In the genomic region with DNA sequence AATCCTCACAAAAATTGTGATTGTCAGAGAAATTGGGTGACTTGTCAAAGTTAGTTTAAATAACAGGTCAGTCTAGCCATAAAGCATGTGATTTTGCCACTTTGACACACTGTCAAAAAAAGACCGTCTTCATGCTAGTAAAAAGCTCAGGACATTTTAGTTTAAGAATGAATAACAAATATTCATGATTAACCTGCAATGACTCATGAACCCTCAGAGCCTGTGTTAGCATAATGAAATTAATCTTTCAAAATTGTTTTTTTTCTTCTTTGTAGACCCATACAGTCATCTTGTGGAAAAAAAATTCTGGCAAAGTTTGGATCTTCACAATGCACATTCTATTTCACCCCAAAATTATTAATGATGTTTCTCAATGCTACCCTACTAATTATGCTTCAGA, we compare ENCODE assay signal across 21 cellular contexts.
A peak's percentile ranks its signal among the peaks of the same experiment; 100 is the strongest.
DNase-seq lines count a peak whose midpoint lies in the region; ATAC-seq, FAIRE-seq and TF ChIP-seq lines count a peak whose summit lies in the region.
"Had no signal": no experiment of that assay in that cellular context is flagged by ENCODE, and none has a peak within 500 bp of the region (broad histone marks: within the 10 kb centered on the region; RNA-seq: fewer than 3 reads in every experiment).

No MANE protein-coding gene starts in this region.

- no peak overlapping the region for H3K56ac ChIP-seq in H9 (ENCODE audit: insufficient read length, low read depth, low read length)

- H2AFZ ChIP-seq in SK-N-SH (ENCODE audit: low read depth) (no peak overlapping the region), PC-9 (0 out of 2 replicates have a peak overlapping the region, but pooled peaks have one; percentile 27), neuronal stem cell (ENCODE audit: low read length) (no peak overlapping the region), H9 (ENCODE audit: low read length) (no peak overlapping the region)

- no peaks in the 10 kb centered on the region for H3K4me1 ChIP-seq in SK-N-SH (ENCODE audit: control insufficient read depth in 1 of 2, insufficient read depth in 2 of 2, low read depth in 1 of 2, low read length in 1 of 2)
- no peaks in the 10 kb centered on the region for H3K4me1 ChIP-seq in PC-9 (replicated peaks; ENCODE audit: insufficient read depth)
- H3K4me1 ChIP-seq in foreskin keratinocyte, result no peaks in the 10 kb centered on the region
- H3K4me1 ChIP-seq in neuronal stem cell (ENCODE audit: control insufficient read depth in 2 of 2, insufficient read depth in 1 of 2, low read depth in 1 of 2, low read length in 2 of 2), result no peaks in the 10 kb centered on the region
- H3K4me1 ChIP-seq in H9 (ENCODE audit: insufficient read depth, low read length), result no peaks in the 10 kb centered on the region
- H3K4me1 ChIP-seq: BLaER1, Caco-2 had no signal

- H2BK5ac ChIP-seq in neuronal stem cell (ENCODE audit: low read length), result no peak overlapping the region
- no peak overlapping the region for H2BK5ac ChIP-seq in H9 (ENCODE audit: insufficient read length, low read length)

- no peak for FAIRE-seq in bronchial epithelial cell (lab: Jason Lieb, UNC)
- FAIRE-seq: GM12892, H54 had no signal

- H3F3A ChIP-seq in SK-N-SH (replicated peaks; ENCODE audit: insufficient read depth), result no peaks in the 10 kb centered on the region
- no peaks in the 10 kb centered on the region for H3F3A ChIP-seq in PC-9 (ENCODE audit: insufficient read depth, low read depth)

- no peaks in the 10 kb centered on the region for H3K23me2 ChIP-seq in H9 (ENCODE audit: insufficient read length, low read depth, low read length, poor library complexity, severe bottlenecking)

- H2BK12ac ChIP-seq in neuronal stem cell (ENCODE audit: low read length) (no peak overlapping the region), H9 (ENCODE audit: insufficient read length, low read depth, low read length) (no peak overlapping the region)

- H3K79me1 ChIP-seq in neuronal stem cell (ENCODE audit: low read depth, low read length), result no peaks in the 10 kb centered on the region
- H3K79me1 ChIP-seq in H9 (ENCODE audit: insufficient read depth, low read depth, low read length, poor library complexity, severe bottlenecking), result no peaks in the 10 kb centered on the region

- H3K27ac Mint-ChIP-seq in H9, result no peak overlapping the region
- H3K27ac Mint-ChIP-seq: B cell; CD4-positive, CD25-positive, alpha-beta regulatory T cell; CD8-positive, alpha-beta T cell had no signal

- H4K20me1 ChIP-seq in SK-N-SH (ENCODE audit: insufficient read depth) (no peaks in the 10 kb centered on the region), PC-9 (ENCODE audit: insufficient read depth) (no peaks in the 10 kb centered on the region), H9 (ENCODE audit: control insufficient read depth, insufficient read depth, insufficient read length) (no peaks in the 10 kb centered on the region)
- H4K20me1 ChIP-seq: BLaER1 had no signal

- WGBS in SK-N-SH (ENCODE audit: low lambda C conversion rate), result 35% methylated on average over 1 of the region's 1 CpG
- WGBS in neuronal stem cell (ENCODE audit: extremely low coverage in 2 of 2, insufficient read length in 2 of 2, insufficient replicate concordance in 1 of 2), 2 donors, result no CpG with 5 or more reads among the region's 1 CpG
- no CpG with 5 or more reads among the region's 1 CpG for WGBS in H9 (ENCODE audit: extremely low coverage, insufficient read length, low lambda C conversion rate)

- H2BK20ac ChIP-seq in H9 (ENCODE audit: low read depth, low read length, poor library complexity, severe bottlenecking), result no peak overlapping the region

- H3K14ac ChIP-seq in neuronal stem cell (ENCODE audit: low read length), result no peak overlapping the region
- H3K14ac ChIP-seq in H9 (ENCODE audit: insufficient read depth, low read length), result no peak overlapping the region

- H3K4me3 ChIP-seq in SK-N-SH (ENCODE audit: low read depth in 2 of 2, low read length in 1 of 2) (no peak overlapping the region), PC-9 (no peak overlapping the region), bronchial epithelial cell (ENCODE audit: low read depth, low read length) (no peak overlapping the region), neuronal stem cell (ENCODE audit: low read length in 2 of 2) (no peak overlapping the region)
- H3K4me3 ChIP-seq: BLaER1 had no signal

- TF ChIP-seq CTCF in SK-N-SH (IDR thresholded peaks at IDR 0.05), result no peak
- TF ChIP-seq CTCF in PC-9 (conservative IDR thresholded peaks at IDR 0.05), result no peak
- TF ChIP-seq CTCF in bronchial epithelial cell (IDR thresholded peaks at IDR 0.05; ENCODE audit: insufficient read depth, low read length, severe bottlenecking), result no peak
- TF ChIP-seq CTCF in foreskin keratinocyte (conservative IDR thresholded peaks at IDR 0.05), result no peak
- TF ChIP-seq CTCF in H9 (conservative IDR thresholded peaks at IDR 0.05), result no peak

- no peaks in the 10 kb centered on the region for H3K79me2 ChIP-seq in SK-N-SH (ENCODE audit: insufficient read depth)
- H3K79me2 ChIP-seq in PC-9 (ENCODE audit: low read depth), result no peaks in the 10 kb centered on the region
- H3K79me2 ChIP-seq in H9 (ENCODE audit: insufficient read depth, low read length), result no peaks in the 10 kb centered on the region

- H3K27me3 ChIP-seq in SK-N-SH (ENCODE audit: insufficient read depth) (no peaks in the 10 kb centered on the region), PC-9 (ENCODE audit: insufficient read depth, low read depth) (no peaks in the 10 kb centered on the region), bronchial epithelial cell (ENCODE audit: control insufficient read depth, insufficient read depth, low read length) (no peaks in the 10 kb centered on the region), foreskin keratinocyte (no peaks in the 10 kb centered on the region), neuronal stem cell (ENCODE audit: control insufficient read depth in 3 of 3, insufficient read depth in 3 of 3, low read depth in 1 of 3, low read length in 3 of 3) (no peaks in the 10 kb centered on the region), H9 (ENCODE audit: insufficient read depth, low read length) (no peaks in the 10 kb centered on the region)
- H3K27me3 ChIP-seq: BLaER1 had no signal

- no peak for DNase-seq in SK-N-SH
- no peak for DNase-seq in PC-9
- peak; percentile 58 for DNase-seq in bronchial epithelial cell (ENCODE audit: low read depth)
- peak in 1 of 2 donors; percentile 29 for DNase-seq in foreskin keratinocyte
- DNase-seq in cerebellar nuclear complex (lab: John Stamatoyannopoulos, UW), result no peak
- DNase-seq in neuronal stem cell (ENCODE audit: low spot score), result no peak
- DNase-seq in H9, result no peak
- DNase-seq: Caco-2; CD4-positive, CD25-positive, alpha-beta regulatory T cell; CD8-positive, alpha-beta T cell; DMS153; DND-41; GOT3 had no signal

- no peaks in the 10 kb centered on the region for H3K27me3 Mint-ChIP-seq in H9 (ENCODE audit: low read depth)
- H3K27me3 Mint-ChIP-seq: B cell; CD4-positive, CD25-positive, alpha-beta regulatory T cell had no signal

- H3K9me2 ChIP-seq in SK-N-SH (no peaks in the 10 kb centered on the region), PC-9 (ENCODE audit: insufficient read depth) (no peaks in the 10 kb centered on the region; the same call in 1 of the 2 replicates)

- H3K9me3 ChIP-seq in SK-N-SH (no peaks in the 10 kb centered on the region), PC-9 (ENCODE audit: insufficient read depth, low read depth) (no peaks in the 10 kb centered on the region), neuronal stem cell (replicated peaks in 1 of 2; ENCODE audit: control insufficient read depth in 2 of 2, insufficient read depth in 1 of 2, low read depth in 1 of 2, low read length in 2 of 2) (no peaks in the 10 kb centered on the region), H9 (ENCODE audit: control insufficient read depth, low read depth, low read length) (no peaks in the 10 kb centered on the region)
- H3K9me3 ChIP-seq: BLaER1, Caco-2 had no signal

- peaks cover 0 to 12% (median 6%) of the 10 kb centered on the region in 3 experiments; a peak in 3 of 7 replicates for H3K36me3 Mint-ChIP-seq in H9 (ENCODE audit: insufficient read depth in 1 of 3, low read depth in 3 of 3)
- H3K36me3 Mint-ChIP-seq: CD4-positive, CD25-positive, alpha-beta regulatory T cell; CD8-positive, alpha-beta T cell had no signal

- POLR2A ChIA-PET in SK-N-SH (lab: Yijun Ruan, JAX), result no interaction called here
- POLR2A ChIA-PET in PC-9 (lab: Charles Lee; ENCODE audit: unreplicated experiment), result no interaction called here

- H4K91ac ChIP-seq in neuronal stem cell (ENCODE audit: low read depth, low read length, poor library complexity) (no peak overlapping the region), H9 (ENCODE audit: insufficient read length, low read depth, low read length) (no peak overlapping the region)

- H3K4me2 ChIP-seq in SK-N-SH (no peak overlapping the region), PC-9 (no peak overlapping the region), neuronal stem cell (ENCODE audit: insufficient read depth, low read length, poor library complexity, severe bottlenecking) (no peak overlapping the region), H9 (ENCODE audit: insufficient read depth, insufficient read length, low read length) (no peak overlapping the region)
- H3K4me2 ChIP-seq: BLaER1 had no signal

- no TSS peak for BruUV-seq in PC-9 (replicated peaks; lab: Mats Ljungman, UMichigan)

- ATAC-seq in SK-N-SH treated with all-trans-retinoic acid at 6 μM for 48 hours, result no peak
- ATAC-seq in foreskin keratinocyte, result peak; percentile 36
- ATAC-seq: CD8-positive, alpha-beta T cell; HCT116 had no signal

- no peak overlapping the region for H3K18ac ChIP-seq in neuronal stem cell (ENCODE audit: low read length)
- H3K18ac ChIP-seq in H9 (ENCODE audit: insufficient read length, low read depth, low read length), result no peak overlapping the region

- peaks cover 2 to 6% of the 10 kb centered on the region in 2 experiments; a peak in 2 of 4 replicates for H3K4me1 Mint-ChIP-seq in H9
- H3K4me1 Mint-ChIP-seq: B cell; CD4-positive, CD25-positive, alpha-beta regulatory T cell had no signal

- peaks cover 0 to 3% of the 10 kb centered on the region in 2 experiments; a peak in 2 of 5 replicates for H3K9me3 Mint-ChIP-seq in H9

- H3K4ac ChIP-seq in neuronal stem cell (ENCODE audit: low read length) (no peak overlapping the region), H9 (ENCODE audit: low read depth, low read length) (no peak overlapping the region)

- no peak overlapping the region for H3K27ac ChIP-seq in SK-N-SH (ENCODE audit: low read depth in 2 of 2, low read length in 1 of 2)
- H3K27ac ChIP-seq in PC-9, result no peak overlapping the region
- no peak overlapping the region for H3K27ac ChIP-seq in foreskin keratinocyte
- no peak overlapping the region for H3K27ac ChIP-seq in neuronal stem cell (replicated peaks; ENCODE audit: low read length)
- no peak overlapping the region for H3K27ac ChIP-seq in H9 (ENCODE audit: insufficient read length, low read depth, low read length)
- H3K27ac ChIP-seq: 22Rv1, BLaER1, C4-2B had no signal

- CTCF ChIA-PET in SK-N-SH (lab: Yijun Ruan, JAX) (interaction anchor here (1.2 kb wide), 1 partner anchor 17 kb away, joined by 3 read pairs; no protein-coding TSS in a partner anchor), PC-9 (lab: Charles Lee) (no interaction called here)

- H2BK120ac ChIP-seq in neuronal stem cell (ENCODE audit: low read depth, low read length), result no peak overlapping the region
- no peak overlapping the region for H2BK120ac ChIP-seq in H9 (ENCODE audit: low read depth, low read length, poor library complexity, severe bottlenecking)

- TF ChIP-seq EP300 in SK-N-SH (IDR thresholded peaks at IDR 0.05; ENCODE audit: borderline replicate concordance in 1 of 2, low read depth in 1 of 2, low read length in 1 of 2), result no peak

- H3K9ac ChIP-seq in SK-N-SH, result no peak overlapping the region
- no peak overlapping the region for H3K9ac ChIP-seq in neuronal stem cell (ENCODE audit: low read depth, low read length, poor library complexity)
- no peak overlapping the region for H3K9ac ChIP-seq in H9 (ENCODE audit: extremely low read depth, insufficient read length, low read length)
- H3K9ac ChIP-seq: BLaER1 had no signal

- no peak for TF ChIP-seq RAD21 in SK-N-SH (IDR thresholded peaks at IDR 0.05; ENCODE audit: low read length)

- no peak overlapping the region for H2BK15ac ChIP-seq in neuronal stem cell (ENCODE audit: low read length)
- no peak overlapping the region for H2BK15ac ChIP-seq in H9 (ENCODE audit: low read depth, low read length)

- H2AK5ac ChIP-seq in neuronal stem cell (ENCODE audit: low read depth, low read length) (no peak overlapping the region), H9 (ENCODE audit: insufficient read length, low read length) (no peak overlapping the region)

- no peak overlapping the region for H3T11ph ChIP-seq in H9 (ENCODE audit: low read length)

- no peaks in the 10 kb centered on the region for H3K36me3 ChIP-seq in SK-N-SH (replicated peaks in 1 of 2; ENCODE audit: control insufficient read depth in 1 of 2, insufficient read depth in 2 of 2, low read length in 1 of 2)
- H3K36me3 ChIP-seq in PC-9 (ENCODE audit: low read depth), result no peaks in the 10 kb centered on the region
- no peaks in the 10 kb centered on the region for H3K36me3 ChIP-seq in bronchial epithelial cell (ENCODE audit: control insufficient read depth, insufficient read depth, low read length)
- H3K36me3 ChIP-seq in neuronal stem cell (replicated peaks in 1 of 2; ENCODE audit: control insufficient read depth in 2 of 2, insufficient read depth in 2 of 2, low read length in 2 of 2), result no peaks in the 10 kb centered on the region
- H3K36me3 ChIP-seq: BLaER1 had no signal

- H3K23ac ChIP-seq in neuronal stem cell (ENCODE audit: low read depth, low read length, poor library complexity) (no peak overlapping the region), H9 (ENCODE audit: insufficient read length, low read depth, low read length) (no peak overlapping the region)

- intact Hi-C loops in PC-9 (cut with micrococcal nuclease; ENCODE audit: unreplicated experiment), result no loop called here

- no peak overlapping the region for H4K5ac ChIP-seq in H9 (ENCODE audit: insufficient read length, low read depth, low read length)

- H4K8ac ChIP-seq in neuronal stem cell (ENCODE audit: low read depth, low read length) (no peak overlapping the region), H9 (replicated peaks; ENCODE audit: insufficient read length, low read depth, low read length) (no peak overlapping the region)

- H3K4me3 Mint-ChIP-seq in H9, result no peak overlapping the region
- H3K4me3 Mint-ChIP-seq: B cell; CD4-positive, CD25-positive, alpha-beta regulatory T cell; CD8-positive, alpha-beta T cell had no signal
